Comparison of ENCODE assay signal across 8 cellular contexts in genomic region chr14:103259801-103260628, GRCh38.
DNase-seq lines count a peak whose midpoint lies in the region; ATAC-seq and TF ChIP-seq lines count a peak whose summit lies in the region.

No MANE protein-coding gene starts in this region.

- ATAC-seq in T-cell (replicated peaks in 1 of 4) (no peak), HG02840 (IDR thresholded peaks at IDR 0.05; ENCODE audit: low FRiP score, unreplicated experiment) (no peak)
- no peak for ATAC-seq in stimulated activated effector memory CD8-positive, alpha-beta T cell treated with anti-CD3 and anti-CD28 coated beads, Interleukin-12 subunit alpha, Interleukin-12 subunit beta, amount 100 ng/mL, for 72 hours

- peak overlapping the region; percentile 93 for H3K4me3 Mint-ChIP-seq in HFFc6
- peak overlapping the region; percentile 50 to 70 (median 54) for H3K4me3 Mint-ChIP-seq in T-cell
- H3K4me3 Mint-ChIP-seq in stimulated activated effector memory CD8-positive, alpha-beta T cell treated with anti-CD3 and anti-CD28 coated beads, Interleukin-12 subunit alpha, Interleukin-12 subunit beta, amount 100 ng/mL, for 72 hours: peak overlapping the region; percentile 47

- peak overlapping the region; percentile 68 for H3K4me3 ChIP-seq in left ventricle myocardium inferior

- peak overlapping the region; percentile 79 for H3K27ac ChIP-seq in left ventricle myocardium inferior (replicated peaks)

- POLR2A ChIA-PET in T-cell (lab: Charles Lee): no interaction called here

- peak overlapping the region; percentile 58 for H3K27ac Mint-ChIP-seq in HFFc6
- H3K27ac Mint-ChIP-seq in T-cell: no peak overlapping the region
- H3K27ac Mint-ChIP-seq in stimulated activated effector memory CD8-positive, alpha-beta T cell treated with anti-CD3 and anti-CD28 coated beads, Interleukin-12 subunit alpha, Interleukin-12 subunit beta, amount 100 ng/mL, for 72 hours: peak overlapping the region; percentile 38

- H3K4me1 Mint-ChIP-seq in HFFc6 (ENCODE audit: low read depth): peaks cover 16% of the 10 kb centered on the region
- H3K4me1 Mint-ChIP-seq in T-cell: peaks cover 7 to 12% (median 11%) of the 10 kb centered on the region in 3 donors
- peaks cover 11% of the 10 kb centered on the region for H3K4me1 Mint-ChIP-seq in stimulated activated effector memory CD8-positive, alpha-beta T cell treated with anti-CD3 and anti-CD28 coated beads, Interleukin-12 subunit alpha, Interleukin-12 subunit beta, amount 100 ng/mL, for 72 hours

- DNase-seq in HFFc6 (no peak), T-cell (no peak), left ventricle myocardium inferior (no peak), GOT3 (lab: John Stamatoyannopoulos, UW) (no peak), NCI-H2029 (lab: John Stamatoyannopoulos, UW) (no peak), AG08396 (ENCODE audit: low spot score) (no peak)
- no peak for DNase-seq in stimulated activated effector memory CD8-positive, alpha-beta T cell treated with anti-CD3 and anti-CD28 coated beads, Interleukin-12 subunit alpha, Interleukin-12 subunit beta, amount 100 ng/mL, for 72 hours (ENCODE audit: low spot score in 2 of 2)

- TF ChIP-seq CTCF in HFFc6 (IDR thresholded peaks at IDR 0.05) (no peak), left ventricle myocardium inferior (IDR thresholded peaks at IDR 0.05; ENCODE audit: borderline replicate concordance) (no peak)

- peaks cover 17% of the 10 kb centered on the region for H3K4me1 ChIP-seq in left ventricle myocardium inferior

- H3K36me3 ChIP-seq in left ventricle myocardium inferior: no peaks in the 10 kb centered on the region

- H3K36me3 Mint-ChIP-seq in HFFc6 (ENCODE audit: low read depth) (no peaks in the 10 kb centered on the region), T-cell (no peaks in the 10 kb centered on the region)
- no peaks in the 10 kb centered on the region for H3K36me3 Mint-ChIP-seq in stimulated activated effector memory CD8-positive, alpha-beta T cell treated with anti-CD3 and anti-CD28 coated beads, Interleukin-12 subunit alpha, Interleukin-12 subunit beta, amount 100 ng/mL, for 72 hours

- peaks cover 10% of the 10 kb centered on the region for H3K27me3 Mint-ChIP-seq in HFFc6 (ENCODE audit: insufficient read depth)
- H3K27me3 Mint-ChIP-seq in T-cell: peaks cover 16 to 24% of the 10 kb centered on the region in 2 donors

- no peaks in the 10 kb centered on the region for H3K9me3 Mint-ChIP-seq in HFFc6
- no peaks in the 10 kb centered on the region for H3K9me3 Mint-ChIP-seq in T-cell
- H3K9me3 Mint-ChIP-seq in stimulated activated effector memory CD8-positive, alpha-beta T cell treated with anti-CD3 and anti-CD28 coated beads, Interleukin-12 subunit alpha, Interleukin-12 subunit beta, amount 100 ng/mL, for 72 hours: no peaks in the 10 kb centered on the region

- intact Hi-C loops in left ventricle myocardium inferior (cut with micrococcal nuclease): no loop called here

- CTCF ChIA-PET in T-cell (lab: Charles Lee): interaction anchor here in 1 of 2 donors (0.6 kb wide), 1 partner anchor 533 kb away, joined by 3 read pairs; no protein-coding TSS in a partner anchor

- H3K27me3 ChIP-seq in left ventricle myocardium inferior (ENCODE audit: low read depth): no peaks in the 10 kb centered on the region

- no peaks in the 10 kb centered on the region for H3K9me3 ChIP-seq in left ventricle myocardium inferior (replicated peaks)

Comparison
In these comparisons a context has a peak if more than half of its experiments do, and no peak if none do; other contexts are left out.
1. H3K27ac Mint-ChIP-seq: peak in HFFc6 (single experiment) and stimulated activated effector memory CD8-positive, alpha-beta T cell treated with anti-CD3 and anti-CD28 coated beads, Interleukin-12 subunit alpha, Interleukin-12 subunit beta, amount 100 ng/mL, for 72 hours (single experiment); none in T-cell (0 of 2).
2. Peak in every context shown above with its lines, with median percentiles within 50 percentile points of each other: H3K4me3 Mint-ChIP-seq.